Comparison of ENCODE assay signal across 22 cellular contexts in the genomic region with DNA sequence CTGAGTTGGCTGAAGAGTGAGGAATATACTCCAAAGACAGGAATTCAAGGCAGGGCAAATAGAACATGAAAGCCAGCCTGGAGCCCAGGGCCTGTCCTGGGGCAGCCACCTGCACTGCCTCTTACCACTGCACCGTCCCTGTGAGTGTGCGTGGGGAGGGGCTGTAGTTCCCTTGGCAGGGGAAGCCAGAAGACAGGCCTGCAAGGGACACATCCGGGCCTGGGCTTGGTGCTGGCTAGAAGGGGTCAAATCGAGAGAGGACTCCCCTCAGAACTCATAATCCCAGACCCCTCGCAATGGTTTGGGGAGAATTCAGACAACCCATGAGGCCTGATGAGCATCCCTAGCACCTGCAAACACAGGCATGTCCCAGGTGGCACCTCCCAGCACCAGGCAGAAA.
DNase-seq lines count a peak whose midpoint lies in the region; ATAC-seq and TF ChIP-seq lines count a peak whose summit lies in the region.
"Had no signal": no experiment of that assay in that cellular context is flagged by ENCODE, and none has a peak within 500 bp of the region (broad histone marks: within the 10 kb centered on the region; RNA-seq: fewer than 3 reads in every experiment).

No MANE protein-coding gene starts in this region.

- no peaks in the 10 kb centered on the region for H3K36me3 ChIP-seq in RWPE2 (ENCODE audit: low read depth)
- H3K36me3 ChIP-seq in muscle layer of colon (ENCODE audit: insufficient read depth, low read length) = no peaks in the 10 kb centered on the region
- no peaks in the 10 kb centered on the region for H3K36me3 ChIP-seq in stomach smooth muscle (ENCODE audit: control insufficient read depth in 2 of 2, insufficient read depth in 2 of 2, low read length in 2 of 2)
- H3K36me3 ChIP-seq: SJSA1, thoracic aorta had no signal

- H3K9ac ChIP-seq in muscle layer of colon (ENCODE audit: low read length) = no peak overlapping the region
- no peak overlapping the region for H3K9ac ChIP-seq in stomach smooth muscle (ENCODE audit: low read length in 2 of 2)
- H3K9ac ChIP-seq: parathyroid adenoma had no signal

- H3K9me3 ChIP-seq in RWPE2 (ENCODE audit: severe bottlenecking) (no peaks in the 10 kb centered on the region), muscle layer of colon (ENCODE audit: low read length) (no peaks in the 10 kb centered on the region), stomach smooth muscle (ENCODE audit: control insufficient read depth in 2 of 2, low read length in 2 of 2) (no peaks in the 10 kb centered on the region)
- H3K9me3 ChIP-seq: SJSA1, thoracic aorta had no signal

- H3K27me3 Mint-ChIP-seq in brain = no peaks in the 10 kb centered on the region
- H3K27me3 Mint-ChIP-seq: naive B cell had no signal

- peaks cover 66% of the 10 kb centered on the region for H3K4me1 Mint-ChIP-seq in brain

- H3K4me3 ChIP-seq in RWPE2 (ENCODE audit: severe bottlenecking) (no peak overlapping the region), muscle layer of colon (ENCODE audit: low read depth in 1 of 2, low read length in 2 of 2) (no peak overlapping the region), stomach smooth muscle (ENCODE audit: low read length in 2 of 2) (peak overlapping the region in 1 of 2 donors; percentile 49)
- H3K4me3 ChIP-seq: PC-9, SJSA1 had no signal

- no peak overlapping the region for H3K4me3 Mint-ChIP-seq in brain
- H3K4me3 Mint-ChIP-seq: activated CD8-positive, alpha-beta T cell treated with anti-CD3 and anti-CD28 coated beads, Interleukin-2, amount 10 ng/mL, durations not matched to agents 7 days and 5 days; HFFc6; naive B cell had no signal

- DNase-seq in RWPE2 (ENCODE audit: low spot score) (peak; percentile 50), pons (ENCODE audit: low spot score) (no peak), NCI-H526 (lab: John Stamatoyannopoulos, UW) (no peak)
- DNase-seq: activated CD8-positive, alpha-beta T cell treated with anti-CD3 and anti-CD28 coated beads, Interleukin-2, amount 10 ng/mL, durations not matched to agents 7 days and 5 days; AML-193; caudate nucleus; COR-L47; effector memory CD4-positive, alpha-beta T cell; EL; HFFc6; naive B cell; NCI-H1436; PC-9; stimulated activated CD8-positive, alpha-beta memory T cell treated with anti-CD3 and anti-CD28 coated beads, Interleukin-4, amount 100 ng/mL, for 48 hours had no signal

- TF ChIP-seq CTCF in RWPE2 (IDR thresholded peaks at IDR 0.05; ENCODE audit: poor library complexity, severe bottlenecking) = no peak
- TF ChIP-seq CTCF in brain (conservative IDR thresholded peaks at IDR 0.05) = no peak

- H3K4me1 ChIP-seq in RWPE2 (ENCODE audit: insufficient read depth, poor library complexity, severe bottlenecking) (no peaks in the 10 kb centered on the region), muscle layer of colon (ENCODE audit: insufficient read depth, low read length) (peaks cover 80% of the 10 kb centered on the region), stomach smooth muscle (ENCODE audit: control insufficient read depth, insufficient read depth, low read length) (peaks cover 77% of the 10 kb centered on the region)
- H3K4me1 ChIP-seq: parathyroid adenoma had no signal

- H3K27ac ChIP-seq in RWPE2 (ENCODE audit: poor library complexity, severe bottlenecking) (no peak overlapping the region), muscle layer of colon (ENCODE audit: low read depth, low read length) (peak overlapping the region; percentile 84), stomach smooth muscle (ENCODE audit: low read length) (peak overlapping the region; percentile 98)
- H3K27ac ChIP-seq: parathyroid adenoma, PC-9, SJSA1, thoracic aorta had no signal

- no peak for ATAC-seq in RWPE2 (ENCODE audit: low read depth)
- no peak for ATAC-seq in HG03565 (IDR thresholded peaks at IDR 0.05; ENCODE audit: unreplicated experiment)
- ATAC-seq: activated CD8-positive, alpha-beta T cell treated with anti-CD3 and anti-CD28 coated beads, Interleukin-2, amount 10 ng/mL, durations not matched to agents 7 days and 5 days had no signal

- peaks cover 17 to 38% (median 29%) of the 10 kb centered on the region in 5 experiments for H3K9me3 Mint-ChIP-seq in brain
- H3K9me3 Mint-ChIP-seq: HFFc6 had no signal

- H3K36me3 Mint-ChIP-seq in brain = peaks cover 58% of the 10 kb centered on the region

- H3K27me3 ChIP-seq in RWPE2 (ENCODE audit: insufficient read depth, poor library complexity, severe bottlenecking) (no peaks in the 10 kb centered on the region), muscle layer of colon (ENCODE audit: control insufficient read depth in 1 of 2, insufficient read depth in 2 of 2, low read length in 2 of 2) (no peaks in the 10 kb centered on the region), stomach smooth muscle (ENCODE audit: control insufficient read depth in 1 of 2, insufficient read depth in 2 of 2, low read length in 2 of 2) (no peaks in the 10 kb centered on the region)
- H3K27me3 ChIP-seq: SJSA1 had no signal

- peak overlapping the region in 4 of 5 experiments; percentile 10 to 85 (median 50) for H3K27ac Mint-ChIP-seq in brain
- H3K27ac Mint-ChIP-seq: activated CD8-positive, alpha-beta T cell treated with anti-CD3 and anti-CD28 coated beads, Interleukin-2, amount 10 ng/mL, durations not matched to agents 7 days and 5 days; activated T-helper 2 cell treated with anti-CD3 and anti-CD28 coated beads, Interferon-gamma antibody, Interleukin-2, Interleukin-4, amounts not matched to agents 10 μg/mL and 5 μg/mL and 100 μg/mL, durations not matched to agents 14 hours and 24 hours and 36 hours; HFFc6 had no signal
